Comparison of ENCODE assay signal across 11 cellular contexts in the genomic region with DNA sequence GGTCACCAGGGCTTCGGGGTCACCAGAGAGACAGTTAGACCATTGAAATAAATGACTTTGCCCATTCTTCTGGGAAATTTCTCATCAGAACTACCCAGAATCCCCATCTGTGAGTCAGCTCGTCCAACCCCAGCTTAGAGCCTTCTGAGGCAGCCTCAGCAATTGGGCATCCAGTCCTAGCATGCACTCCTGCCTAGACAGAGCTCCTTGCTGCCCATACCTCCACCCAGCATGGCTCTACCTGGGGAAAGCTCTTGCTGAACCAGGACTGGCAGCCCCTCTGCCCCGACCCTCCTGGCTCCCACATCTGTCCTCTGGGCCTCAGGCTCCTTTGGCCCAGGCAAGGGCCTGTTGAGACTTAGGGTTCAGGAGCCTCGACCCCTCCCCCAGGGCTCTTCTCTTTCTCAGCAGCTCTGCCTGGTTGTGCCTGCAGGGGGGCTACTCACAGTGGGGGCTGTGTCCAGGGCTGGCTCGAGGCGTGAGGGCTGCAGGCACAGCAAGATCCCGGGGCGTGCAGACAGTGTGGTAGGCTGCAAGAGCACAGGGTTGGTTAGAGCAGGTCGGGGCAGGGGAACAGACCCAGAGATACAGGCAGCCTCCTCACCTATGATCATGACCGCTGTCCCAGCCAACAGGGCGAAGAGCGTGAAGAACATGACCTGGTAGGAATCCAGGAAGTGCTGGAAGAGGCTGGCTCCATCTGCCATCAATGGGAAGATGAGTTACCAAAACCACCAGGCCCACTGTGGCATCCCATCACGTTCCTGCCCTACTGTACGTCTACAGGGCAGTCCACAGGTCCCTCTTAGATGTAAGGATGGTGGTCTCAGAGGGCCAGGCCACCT.
"Had no signal": no experiment of that assay in that cellular context is flagged by ENCODE, and none has a peak within 500 bp of the region (broad histone marks: within the 10 kb centered on the region; RNA-seq: fewer than 3 reads in every experiment).

No MANE protein-coding gene starts in this region.

- H3K9me3 ChIP-seq: breast epithelium, esophagus squamous epithelium had no signal

- H3K27me3 ChIP-seq: breast epithelium, esophagus squamous epithelium, neural progenitor cell had no signal

- H3K4me1 ChIP-seq: breast epithelium, esophagus squamous epithelium, neural progenitor cell had no signal

- FAIRE-seq: keratinocyte had no signal

- H3K9ac ChIP-seq: neural progenitor cell had no signal

- H3K4me2 ChIP-seq: neural progenitor cell had no signal

- DNase-seq: activated gamma-delta T cell; activated T-cell treated with anti-CD3 and anti-CD28 coated beads, Interleukin-2, amount 50 U/mL, for 48 hours; aorta; esophagus squamous epithelium; hippocampal formation; stimulated activated CD4-positive, alpha-beta T cell treated with anti-CD3 and anti-CD28 coated beads, Interleukin-1b, Interleukin-23, amount 100 ng/mL, for 48 hours had no signal

- H3K36me3 ChIP-seq: breast epithelium, neural progenitor cell had no signal

- H3K4me1 Mint-ChIP-seq: neural progenitor cell had no signal

- ATAC-seq: activated CD4-positive, CD25-positive, alpha-beta regulatory T cell treated with anti-CD3 and anti-CD28 coated beads, Interleukin-2, amount 50 U/mL, for 24 hours; left lobe of liver had no signal

- H3K9me3 Mint-ChIP-seq: neural progenitor cell had no signal

- H3K4me3 ChIP-seq: breast epithelium, esophagus squamous epithelium, neural progenitor cell had no signal

- H3K27ac Mint-ChIP-seq: neural progenitor cell had no signal

- H3K4me3 Mint-ChIP-seq: neural progenitor cell had no signal

- H2AFZ ChIP-seq: neural progenitor cell had no signal

- H3K27ac ChIP-seq: breast epithelium, esophagus squamous epithelium, neural progenitor cell had no signal
